In the genomic region with DNA sequence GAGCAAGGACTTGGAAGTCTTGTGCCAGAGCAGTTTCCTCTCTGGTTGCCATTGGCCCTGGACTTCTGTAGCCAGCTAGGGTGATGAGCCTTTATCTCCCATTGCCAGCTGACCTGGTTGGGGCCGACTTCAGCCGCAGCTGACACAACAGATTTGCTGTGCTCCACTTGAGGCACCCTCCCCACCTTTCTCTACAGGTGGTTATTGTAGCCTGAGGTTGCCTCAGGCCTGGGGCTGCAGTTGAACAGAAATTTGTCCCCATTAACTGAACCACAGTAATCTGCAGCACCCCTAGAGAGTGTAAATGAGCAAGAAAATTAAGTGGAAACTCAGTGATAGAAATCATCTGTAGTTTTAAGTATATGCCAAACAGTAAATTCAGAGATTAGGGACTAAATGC, we compare ENCODE assay signal across 15 cellular contexts.
"Had no signal": no experiment of that assay in that cellular context is flagged by ENCODE, and none has a peak within 500 bp of the region (broad histone marks: within the 10 kb centered on the region; RNA-seq: fewer than 3 reads in every experiment).

No MANE protein-coding gene starts in this region.

- H3K27ac ChIP-seq: epithelial cell of prostate, hepatocyte, left ventricle myocardium inferior, SJSA1, testis had no signal

- ATAC-seq: sciatic nerve had no signal

- H3K4me1 ChIP-seq: left ventricle myocardium inferior, SJSA1, testis had no signal

- DNase-seq: activated B cell treated with CpG ODN at 0.5 μM for 24 hours; activated CD4-positive, alpha-beta T cell treated with anti-CD3 and anti-CD28 coated beads, Interleukin-2, amount 10 ng/mL, durations not matched to agents 24 days and 14 days; activated naive CD4-positive, alpha-beta T cell; activated naive CD8-positive, alpha-beta T cell treated with anti-CD3 and anti-CD28 coated beads, Interleukin-2, amount 10 ng/mL, durations not matched to agents 7 days and 5 days; anterior cingulate cortex; effector memory CD4-positive, alpha-beta T cell; left ventricle myocardium inferior; T-helper 2 cell; testis had no signal

- H3K36me3 Mint-ChIP-seq: activated naive CD8-positive, alpha-beta T cell treated with anti-CD3 and anti-CD28 coated beads, Interleukin-2, amount 10 ng/mL, durations not matched to agents 7 days and 5 days had no signal

- H3K27ac Mint-ChIP-seq: activated B cell treated with CpG ODN at 0.5 μM for 24 hours; activated CD4-positive, alpha-beta T cell treated with anti-CD3 and anti-CD28 coated beads, Interleukin-2, amount 10 ng/mL, durations not matched to agents 24 days and 14 days; activated naive CD8-positive, alpha-beta T cell treated with anti-CD3 and anti-CD28 coated beads, Interleukin-2, amount 10 ng/mL, durations not matched to agents 7 days and 5 days; activated T-helper 1 cell treated with anti-CD3 and anti-CD28 coated beads, Interleukin-12 subunit alpha, Interleukin-12 subunit beta, Interleukin-2, Interleukin-4 antibody, amounts not matched to agents 30 ng/mL and 10 ng/mL and 1 ng/mL, durations not matched to agents 14 hours and 24 hours and 36 hours; stimulated activated naive CD8-positive, alpha-beta T cell treated with anti-CD3 and anti-CD28 coated beads, Interleukin-15, Interleukin-2, amounts not matched to agents 100 ng/mL and 50 ng/mL, for 24 hours had no signal

- H3K27me3 ChIP-seq: hepatocyte, SJSA1, testis had no signal

- H3K9me3 ChIP-seq: left ventricle myocardium inferior, SJSA1, testis had no signal

- H3K27me3 Mint-ChIP-seq: activated CD4-positive, alpha-beta T cell treated with anti-CD3 and anti-CD28 coated beads, Interleukin-2, amount 10 ng/mL, durations not matched to agents 24 days and 14 days; stimulated activated naive CD8-positive, alpha-beta T cell treated with anti-CD3 and anti-CD28 coated beads, Interleukin-15, Interleukin-2, amounts not matched to agents 100 ng/mL and 50 ng/mL, for 24 hours had no signal

- H3K36me3 ChIP-seq: left ventricle myocardium inferior, SJSA1 had no signal

- H3K4me1 Mint-ChIP-seq: activated B cell treated with CpG ODN at 0.5 μM for 24 hours; activated CD4-positive, alpha-beta T cell treated with anti-CD3 and anti-CD28 coated beads, Interleukin-2, amount 10 ng/mL, durations not matched to agents 24 days and 14 days; activated naive CD8-positive, alpha-beta T cell treated with anti-CD3 and anti-CD28 coated beads, Interleukin-2, amount 10 ng/mL, durations not matched to agents 7 days and 5 days had no signal

- H3K4me3 ChIP-seq: hepatocyte, left ventricle myocardium inferior, SJSA1, testis had no signal

- H3K9me3 Mint-ChIP-seq: activated B cell treated with CpG ODN at 0.5 μM for 24 hours; activated naive CD8-positive, alpha-beta T cell treated with anti-CD3 and anti-CD28 coated beads, Interleukin-2, amount 10 ng/mL, durations not matched to agents 7 days and 5 days; activated T-helper 1 cell treated with anti-CD3 and anti-CD28 coated beads, Interleukin-12 subunit alpha, Interleukin-12 subunit beta, Interleukin-2, Interleukin-4 antibody, amounts not matched to agents 30 ng/mL and 10 ng/mL and 1 ng/mL, durations not matched to agents 14 hours and 24 hours and 36 hours; stimulated activated naive CD8-positive, alpha-beta T cell treated with anti-CD3 and anti-CD28 coated beads, Interleukin-15, Interleukin-2, amounts not matched to agents 100 ng/mL and 50 ng/mL, for 24 hours had no signal

- H3K4me3 Mint-ChIP-seq: activated B cell treated with CpG ODN at 0.5 μM for 24 hours; activated CD4-positive, alpha-beta T cell treated with anti-CD3 and anti-CD28 coated beads, Interleukin-2, amount 10 ng/mL, durations not matched to agents 24 days and 14 days; activated naive CD8-positive, alpha-beta T cell treated with anti-CD3 and anti-CD28 coated beads, Interleukin-2, amount 10 ng/mL, durations not matched to agents 7 days and 5 days; activated T-helper 1 cell treated with anti-CD3 and anti-CD28 coated beads, Interleukin-12 subunit alpha, Interleukin-12 subunit beta, Interleukin-2, Interleukin-4 antibody, amounts not matched to agents 30 ng/mL and 10 ng/mL and 1 ng/mL, durations not matched to agents 14 hours and 24 hours and 36 hours; stimulated activated naive CD8-positive, alpha-beta T cell treated with anti-CD3 and anti-CD28 coated beads, Interleukin-15, Interleukin-2, amounts not matched to agents 100 ng/mL and 50 ng/mL, for 24 hours had no signal
